In the genomic region with DNA sequence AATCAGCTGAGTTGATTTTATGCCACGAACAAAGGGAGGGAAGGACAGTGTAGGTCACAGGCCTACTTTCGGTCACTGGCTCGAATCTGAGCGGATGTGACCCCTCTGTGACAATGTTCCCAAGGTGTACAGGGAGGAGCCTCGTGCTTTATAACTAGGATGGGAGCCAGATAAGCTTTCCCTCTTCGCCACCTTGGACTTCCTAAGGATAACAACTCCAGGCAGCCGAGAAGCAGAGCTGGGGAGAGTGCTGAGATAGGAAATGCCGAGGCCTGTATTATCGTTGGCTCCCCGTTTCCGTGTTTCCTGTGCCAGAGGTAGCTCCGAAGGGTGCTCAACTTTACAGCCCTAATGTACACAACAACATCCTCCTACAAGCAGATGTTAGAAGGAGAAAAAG, we compare ENCODE assay signal across 1 cellular context.
TF ChIP-seq lines count a peak whose summit lies in the region.

No MANE protein-coding gene starts in this region.

TF ChIP-seq in endothelial cell of umbilical vein, 7 proteins besides CTCF, POLR2A, EP300 and RAD21:
- TF ChIP-seq GATA2 (IDR thresholded peaks at IDR 0.05; ENCODE audit: insufficient read depth, insufficient read length, low read depth, low read length): no peak
- TF ChIP-seq JUN (IDR thresholded peaks at IDR 0.05; ENCODE audit: borderline replicate concordance, insufficient read depth, insufficient read length, low read depth): no peak
